Comparison of ENCODE assay signal across 12 cellular contexts in genomic region chr20:577167-577791, GRCh38. TPM values are rescaled to one million over a fixed set of nuclear protein-coding genes. Genes with fewer than 3 reads are reported as not detected.
DNase-seq lines count a peak whose midpoint lies in the region; ATAC-seq, FAIRE-seq and TF ChIP-seq lines count a peak whose summit lies in the region.
"Had no signal": no experiment of that assay in that cellular context is flagged by ENCODE, and none has a peak within 500 bp of the region (broad histone marks: within the 10 kb centered on the region; RNA-seq: fewer than 3 reads in every experiment).

No MANE protein-coding gene starts in this region.

- no peaks in the 10 kb centered on the region for H4K20me1 ChIP-seq in H1 (replicated peaks in 1 of 2; ENCODE audit: control insufficient read depth in 1 of 2, insufficient read depth in 2 of 2, low read length in 2 of 2)

- peak overlapping the region; percentile 96; the same call in 1 of the 2 replicates for H2BK15ac ChIP-seq in H1 (ENCODE audit: low read length)

- 0 out of 2 replicates have a peak overlapping the region, but pooled peaks have one; percentile 15 for H2BK20ac ChIP-seq in H1 (ENCODE audit: low read length)

- no peak overlapping the region for H3K56ac ChIP-seq in H1 (replicated peaks; ENCODE audit: insufficient read length, low read depth, low read length)

- TF ChIP-seq EP300 in H1 (IDR thresholded peaks at IDR 0.05; ENCODE audit: borderline replicate concordance in 1 of 2, low read depth in 2 of 2, low read length in 2 of 2), result no peak
- TF ChIP-seq EP300 in gastroesophageal sphincter (IDR thresholded peaks at IDR 0.05), result no peak

- H3K23me2 ChIP-seq in H1 (ENCODE audit: low read depth, low read length), result peaks cover 4% of the 10 kb centered on the region; the same call in 1 of the 2 replicates

- no peak overlapping the region for H2BK5ac ChIP-seq in H1 (ENCODE audit: low read depth, low read length)

- no peak for TF ChIP-seq POLR2A in H1 (IDR thresholded peaks at IDR 0.05; ENCODE audit: control extremely low read depth in 1 of 2, low read depth in 2 of 2, low read length in 2 of 2)
- no peak for TF ChIP-seq POLR2A in gastroesophageal sphincter (IDR thresholded peaks at IDR 0.05)

- no peak overlapping the region for H3K4ac ChIP-seq in H1 (replicated peaks; ENCODE audit: insufficient read length, low read depth, low read length)

- no peak overlapping the region for H4K5ac ChIP-seq in H1 (ENCODE audit: insufficient read length, low read depth, low read length)

- peak; percentile 37 for TF ChIP-seq CTCF in 22Rv1 (IDR thresholded peaks at IDR 0.05)
- peak; percentile 33 to 74 (median 40); a peak in 3 of 4 replicates for TF ChIP-seq CTCF in H1 (IDR thresholded peaks at IDR 0.05; ENCODE audit: control extremely low read depth in 1 of 3, insufficient read depth in 1 of 3, low read depth in 1 of 3, low read length in 3 of 3)
- no peak for TF ChIP-seq CTCF in gastroesophageal sphincter (IDR thresholded peaks at IDR 0.05)

- H3K27me3 ChIP-seq in H7 (ENCODE audit: control insufficient read depth, insufficient read depth, low read length) (no peaks in the 10 kb centered on the region; the same call in 1 of the 2 replicates), H1 (replicated peaks in 1 of 4; ENCODE audit: control insufficient read depth in 3 of 4, extremely low read depth in 1 of 4, insufficient read depth in 3 of 4, low read length in 3 of 4) (peaks cover 0 to 11% (median 3%) of the 10 kb centered on the region in 4 experiments; a peak in 5 of 7 replicates), gastroesophageal sphincter (peaks cover 65% of the 10 kb centered on the region)

- DNase-seq in H7 (peak; percentile 60), NOMO-1 treated with DMSO at 0.1 percent for 48 hours (lab: John Stamatoyannopoulos, UW; ENCODE audit: unreplicated experiment) (peak; percentile 54), H1 (ENCODE audit: low read depth in 1 of 2, low spot score in 2 of 2) (no peak), DMS114 treated with DMSO at 0.1 percent for 48 hours (lab: John Stamatoyannopoulos, UW; ENCODE audit: unreplicated experiment) (no peak), NCI-H2029 (lab: John Stamatoyannopoulos, UW) (no peak)
- DNase-seq: CD8-positive, alpha-beta T cell had no signal

- H2BK120ac ChIP-seq in H1 (replicated peaks; ENCODE audit: low read depth, low read length), result no peak overlapping the region

- TF ChIP-seq RAD21 in H1 (IDR thresholded peaks at IDR 0.05 in 1 of 2, conservative IDR thresholded peaks at IDR 0.05 in 1 of 2; ENCODE audit: low read depth in 2 of 2, low read length in 2 of 2), result peak in 1 of 2 experiments; percentile 41; a peak in 1 of 4 replicates

- H3K9ac ChIP-seq in H1 (replicated peaks in 1 of 4; ENCODE audit: extremely low read depth in 1 of 4, low read depth in 3 of 4, low read length in 3 of 4), result no peak overlapping the region
- H3K9ac ChIP-seq: KMS-11 had no signal

- peak overlapping the region; percentile 17; the same call in 1 of the 2 replicates for H3K18ac ChIP-seq in H1 (ENCODE audit: extremely low read depth, low read length)

- H3K4me3 ChIP-seq in H7 (ENCODE audit: insufficient read depth, low read depth, low read length) (no peak overlapping the region), H1 (ENCODE audit: extremely low read depth in 1 of 4, insufficient read depth in 2 of 4, low read depth in 3 of 4, low read length in 4 of 4) (no peak overlapping the region), gastroesophageal sphincter (no peak overlapping the region)
- H3K4me3 ChIP-seq: lung had no signal

- no peak overlapping the region for H4K8ac ChIP-seq in H1 (ENCODE audit: extremely low read depth, insufficient read depth, low read length)

- H2AFZ ChIP-seq in H1 (ENCODE audit: low read length), result peak overlapping the region; percentile 76

- H3K79me1 ChIP-seq in H1 (ENCODE audit: low read depth, low read length), result no peaks in the 10 kb centered on the region

- H3K27ac ChIP-seq in 22Rv1 (no peak overlapping the region), H1 (ENCODE audit: low read depth, low read length) (no peak overlapping the region), gastroesophageal sphincter (no peak overlapping the region)
- H3K27ac ChIP-seq: KMS-11 had no signal

- H3K36me3 ChIP-seq in H7 (replicated peaks; ENCODE audit: control insufficient read depth, insufficient read depth, low read length) (no peaks in the 10 kb centered on the region), H1 (ENCODE audit: control insufficient read depth in 2 of 4, insufficient read depth in 4 of 4, low read length in 3 of 4) (no peaks in the 10 kb centered on the region), gastroesophageal sphincter (no peaks in the 10 kb centered on the region)

- no peaks in the 10 kb centered on the region for H3K79me2 ChIP-seq in H1 (ENCODE audit: control insufficient read depth in 1 of 2, insufficient read depth in 2 of 2, low read length in 2 of 2)

- H4K91ac ChIP-seq in H1 (replicated peaks; ENCODE audit: insufficient read length, low read length), result no peak overlapping the region

- no peaks in the 10 kb centered on the region for H3K9me3 ChIP-seq in H1 (ENCODE audit: insufficient read depth in 2 of 2, low read depth in 1 of 2, low read length in 1 of 2)
- H3K9me3 ChIP-seq in gastroesophageal sphincter, result no peaks in the 10 kb centered on the region

- POLR2A ChIA-PET in H1 (lab: Charles Lee; ENCODE audit: partially characterized antibody), result interaction anchor here (1.0 to 2.0 kb wide), 2 partner anchors 33 to 35 kb away, joined by 4 to 6 read pairs; partner anchors contain the start of gene TCF15

- no peak overlapping the region for H3K4me2 ChIP-seq in H1 (ENCODE audit: insufficient read depth in 1 of 2, low read depth in 2 of 2, low read length in 2 of 2)
- H3K4me2 ChIP-seq: KMS-11 had no signal

- 71% methylated on average over 12 of the region's 12 CpGs; no CpG with 5 or more reads in 1 of the 2 experiments for WGBS in H1 (ENCODE audit: extremely low coverage in 1 of 2, insufficient coverage in 1 of 2, insufficient read length in 1 of 2, insufficient replicate concordance in 2 of 2, low coverage in 1 of 2, low lambda C conversion rate in 2 of 2, missing lambda C conversion rate in 1 of 2), 2 experiments
- 55 to 70% methylated on average over 7 to 12 of the region's 12 CpGs for WGBS in gastroesophageal sphincter (ENCODE audit: low coverage in 1 of 2), 2 donors

- CTCF ChIA-PET in H1 (lab: Charles Lee; ENCODE audit: partially characterized antibody), result interaction anchor here (0.6 to 8.8 kb wide), 27 partner anchors 9 to 215 kb away, joined by 3 to 73 read pairs (median 5); partner anchors contain the start of gene CSNK2A1

- ATAC-seq in HG02798 (IDR thresholded peaks at IDR 0.05; ENCODE audit: poor library complexity, unreplicated experiment) (no peak), gastroesophageal sphincter (no peak)
- ATAC-seq: activated CD4-positive, CD25-positive, alpha-beta regulatory T cell treated with anti-CD3 and anti-CD28 coated beads, Interleukin-2, amount 50 U/mL, for 24 hours; CD8-positive, alpha-beta T cell had no signal

- H3K4me1 ChIP-seq in H1 (replicated peaks in 1 of 4; ENCODE audit: control insufficient read depth in 3 of 4, insufficient read depth in 4 of 4, low read length in 3 of 4) (peaks cover 8 to 28% (median 14%) of the 10 kb centered on the region in 4 experiments), gastroesophageal sphincter (peaks cover 0 to 9% (median 3%) of the 10 kb centered on the region in 3 donors)

- 0 out of 2 replicates have a peak overlapping the region, but pooled peaks have one; percentile 20 for H2AK5ac ChIP-seq in H1 (ENCODE audit: low read depth, low read length)

- peak overlapping the region; percentile 7; the same call in 1 of the 2 replicates for H2BK12ac ChIP-seq in H1 (ENCODE audit: low read depth, low read length)

- H3K23ac ChIP-seq in H1 (ENCODE audit: insufficient read length), result no peak overlapping the region

- FAIRE-seq in H1 (lab: Jason Lieb, UNC), result peak; percentile 24

- H3K14ac ChIP-seq in H1 (ENCODE audit: insufficient read length), result no peak overlapping the region

TF ChIP-seq in H1, 55 proteins besides CTCF, POLR2A, EP300 and RAD21 (continues in another document):
- TF ChIP-seq YY1 (IDR thresholded peaks at IDR 0.05; ENCODE audit: low read depth, low read length) (peak; percentile 80), CREB1 (IDR thresholded peaks at IDR 0.05) (peak; percentile 81)

RNA-seq across cellular contexts. Expression of gene TCF15, which starts 32.8 kb away (rescaled TPM):
- total RNA-seq in H7 (2014; rRNA removed; shearing (Covaris generic)), result 4.2 and 5.1 TPM in 2 replicates
- 6.9 and 7.3 TPM in 2 replicates for total RNA-seq in H1 (2021; fragmentation: NEBNext Ultra II Directional; extraction: Animal tissue kit (Norgen Biotek cat#: 25700))
- polyA plus RNA-seq in H1 (2011; rRNA removed), result 3.7 and 4.4 TPM in 2 replicates
- polyA plus RNA-seq in H1 (2011; cell fraction: cytosol; rRNA removed), result 4.0 TPM
- 2.3 TPM for polyA plus RNA-seq in H1 (2011; cell fraction: nucleus; rRNA removed)
- polyA plus RNA-seq in H1 (2012, experiment 1 of 2), result 3.3 to 7.0 TPM (median 5.5 TPM) in 4 replicates
- polyA plus RNA-seq in H1 (2012, experiment 2 of 2), result 1.3 TPM
- polyA plus RNA-seq in H1 (2013, experiment 1 of 2), result 5.6 TPM
- 5.4 TPM for polyA plus RNA-seq in H1 (2013, experiment 2 of 2)
- polyA minus RNA-seq in H1 (2011; rRNA and poly(A)+ RNA removed), result 0.15 and 0.38 TPM in 2 replicates
- 4.1 TPM for polyA minus RNA-seq in H1 (2011; cell fraction: cytosol; rRNA and poly(A)+ RNA removed)
- polyA minus RNA-seq in H1 (2011; cell fraction: nucleus; rRNA and poly(A)+ RNA removed), result 2.9 TPM
- 1 to 10 TPM in 3 of 4 donors, not detected in 1; 3.0 to 6.6 (median 4.5) TPM for total RNA-seq in gastroesophageal sphincter
- total RNA-seq: CD8-positive, alpha-beta T cell had no signal

RNA-seq across cellular contexts. Expression of gene CSNK2A1, which starts 33.7 kb away (rescaled TPM):
- total RNA-seq in H7 (2014; rRNA removed; shearing (Covaris generic)), result 124 and 187 TPM in 2 replicates
- 247 and 260 TPM in 2 replicates for total RNA-seq in H1 (2021; fragmentation: NEBNext Ultra II Directional; extraction: Animal tissue kit (Norgen Biotek cat#: 25700))
- 107 and 117 TPM in 2 replicates for polyA plus RNA-seq in H1 (2011; rRNA removed)
- 132 TPM for polyA plus RNA-seq in H1 (2011; cell fraction: cytosol; rRNA removed)
- 111 TPM for polyA plus RNA-seq in H1 (2011; cell fraction: nucleus; rRNA removed)
- 137 to 164 TPM (median 152 TPM) in 4 replicates for polyA plus RNA-seq in H1 (2012, experiment 1 of 2)
- 47.5 TPM for polyA plus RNA-seq in H1 (2012, experiment 2 of 2)
- polyA plus RNA-seq in H1 (2013, experiment 1 of 2), result 165 TPM
- 173 TPM for polyA plus RNA-seq in H1 (2013, experiment 2 of 2)
- polyA minus RNA-seq in H1 (2011; rRNA and poly(A)+ RNA removed), result 267 and 364 TPM in 2 replicates
- polyA minus RNA-seq in H1 (2011; cell fraction: cytosol; rRNA and poly(A)+ RNA removed), result 136 TPM
- 196 TPM for polyA minus RNA-seq in H1 (2011; cell fraction: nucleus; rRNA and poly(A)+ RNA removed)
- total RNA-seq in gastroesophageal sphincter, result 100 to 1,000 TPM in 2 of 4 donors, 10 to 100 TPM in 2; 69.1 to 109 (median 92.2) TPM

Comparison
In these comparisons a context has a peak if more than half of its experiments do, and no peak if none do; other contexts are left out.
1. CTCF ChIP-seq: peak in 22Rv1 (single experiment) and H1 (3 of 3); none in gastroesophageal sphincter (0 of 4).
2. DNase-seq: peak in H7 (single experiment) and NOMO-1 treated with DMSO at 0.1 percent for 48 hours (single experiment); none in H1 (0 of 2), DMS114 treated with DMSO at 0.1 percent for 48 hours (single experiment) and NCI-H2029 (single experiment).